24 cellular contexts compared by ENCODE assay signal in the genomic region with DNA sequence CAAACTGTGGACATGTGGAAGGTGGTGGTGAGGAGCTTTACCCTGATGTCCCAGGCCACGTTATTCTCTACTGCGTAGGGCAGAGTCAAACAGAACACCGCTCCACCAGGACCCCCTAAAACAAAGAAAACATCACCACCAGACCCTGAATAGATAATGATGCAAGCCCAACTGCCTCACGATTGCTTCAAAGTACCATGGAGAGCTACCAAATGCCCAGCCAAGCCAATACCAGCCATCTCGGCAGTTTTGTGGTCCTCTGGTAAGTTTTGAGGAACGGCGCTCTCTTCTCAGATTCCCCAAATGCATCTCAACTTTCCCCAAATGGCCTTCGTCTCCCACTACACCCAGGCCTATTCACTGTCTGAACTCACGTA. TPM values are rescaled to one million over a fixed set of nuclear protein-coding genes. Genes with fewer than 3 reads are reported as not detected.
DNase-seq lines count a peak whose midpoint lies in the region; ATAC-seq and TF ChIP-seq lines count a peak whose summit lies in the region.
"Had no signal": no experiment of that assay in that cellular context is flagged by ENCODE, and none has a peak within 500 bp of the region (broad histone marks: within the 10 kb centered on the region; RNA-seq: fewer than 3 reads in every experiment).

No MANE protein-coding gene starts in this region.

- peaks cover 31% of the 10 kb centered on the region for H3K36me3 Mint-ChIP-seq in activated CD4-positive, alpha-beta T cell treated with anti-CD3 and anti-CD28 coated beads, Interleukin-2, amount 10 ng/mL, durations not matched to agents 24 days and 14 days (ENCODE audit: low read depth)
- H3K36me3 Mint-ChIP-seq in CD8-positive, alpha-beta T cell: peaks cover 62% of the 10 kb centered on the region
- H3K36me3 Mint-ChIP-seq in activated naive CD8-positive, alpha-beta T cell treated with anti-CD3 and anti-CD28 coated beads, Interleukin-2, amount 10 ng/mL, durations not matched to agents 7 days and 5 days: peaks cover 23% of the 10 kb centered on the region
- no peaks in the 10 kb centered on the region for H3K36me3 Mint-ChIP-seq in neural crest cell (ENCODE audit: low read depth)

- no peaks in the 10 kb centered on the region for H3K9me3 ChIP-seq in CD8-positive, alpha-beta T cell (ENCODE audit: low read length)
- H3K9me3 ChIP-seq: body of pancreas, neutrophil, vagina had no signal

- H3K27ac ChIP-seq in CD8-positive, alpha-beta T cell (ENCODE audit: low read depth, low read length): no peak overlapping the region
- H3K27ac ChIP-seq in caudate nucleus (ENCODE audit: low read depth, low read length): no peak overlapping the region
- H3K27ac ChIP-seq: neutrophil, vagina had no signal

- no peaks in the 10 kb centered on the region for H3K9me3 Mint-ChIP-seq in activated CD4-positive, alpha-beta T cell treated with anti-CD3 and anti-CD28 coated beads, Interleukin-2, amount 10 ng/mL, durations not matched to agents 24 days and 14 days
- no peaks in the 10 kb centered on the region for H3K9me3 Mint-ChIP-seq in CD8-positive, alpha-beta T cell
- H3K9me3 Mint-ChIP-seq in activated naive CD8-positive, alpha-beta T cell treated with anti-CD3 and anti-CD28 coated beads, Interleukin-2, amount 10 ng/mL, durations not matched to agents 7 days and 5 days: no peaks in the 10 kb centered on the region
- no peaks in the 10 kb centered on the region for H3K9me3 Mint-ChIP-seq in neural crest cell
- H3K9me3 Mint-ChIP-seq: HFFc6 had no signal

- no peak for DNase-seq in activated CD4-positive, alpha-beta T cell treated with anti-CD3 and anti-CD28 coated beads, Interleukin-2, amount 10 ng/mL, durations not matched to agents 24 days and 14 days
- no peak for DNase-seq in activated CD4-positive, alpha-beta T cell treated with anti-CD3 and anti-CD28 coated beads, Interleukin-2, amount 50 U/mL, for 4 hours
- no peak for DNase-seq in CD8-positive, alpha-beta T cell
- no peak for DNase-seq in activated naive CD8-positive, alpha-beta T cell treated with anti-CD3 and anti-CD28 coated beads, Interleukin-2, amount 10 ng/mL, durations not matched to agents 7 days and 5 days
- DNase-seq in neural crest cell (ENCODE audit: low read depth, low spot score) (no peak), caudate nucleus (lab: John Stamatoyannopoulos, UW) (no peak), cardiac septum (ENCODE audit: low spot score) (no peak), NCI-H2107 treated with DMSO at 0.1 percent for 48 hours (lab: John Stamatoyannopoulos, UW; ENCODE audit: unreplicated experiment) (no peak)
- DNase-seq: 8988T; activated CD4-positive, alpha-beta T cell treated with anti-CD3 and anti-CD28 coated beads, Interleukin-2, amount 50 U/mL, for 1 hour; activated T-cell treated with anti-CD3 and anti-CD28 coated beads for 4 hours; body of pancreas; cortex of kidney; EL; HFFc6; MM.1S; NCI-H2171 treated with DMSO at 0.1 percent for 48 hours; NCI-H82; retina; stimulated activated CD4-positive, alpha-beta T cell treated with anti-CD3 and anti-CD28 coated beads, Interleukin-12 subunit alpha, Interleukin-12 subunit beta, amount 100 ng/mL, for 4 hours had no signal

- no peak for TF ChIP-seq CTCF in CD8-positive, alpha-beta T cell (IDR thresholded peaks at IDR 0.05)
- TF ChIP-seq CTCF in neural crest cell (conservative IDR thresholded peaks at IDR 0.05): no peak

- no peaks in the 10 kb centered on the region for H3K27me3 Mint-ChIP-seq in activated CD4-positive, alpha-beta T cell treated with anti-CD3 and anti-CD28 coated beads, Interleukin-2, amount 10 ng/mL, durations not matched to agents 24 days and 14 days
- H3K27me3 Mint-ChIP-seq in CD8-positive, alpha-beta T cell (ENCODE audit: low read depth): no peaks in the 10 kb centered on the region
- H3K27me3 Mint-ChIP-seq in activated naive CD8-positive, alpha-beta T cell treated with anti-CD3 and anti-CD28 coated beads, Interleukin-2, amount 10 ng/mL, durations not matched to agents 7 days and 5 days: no peaks in the 10 kb centered on the region
- H3K27me3 Mint-ChIP-seq in neural crest cell (ENCODE audit: low read depth): no peaks in the 10 kb centered on the region
- H3K27me3 Mint-ChIP-seq: B cell had no signal

- peak overlapping the region; percentile 22 for H3K27ac Mint-ChIP-seq in activated CD4-positive, alpha-beta T cell treated with anti-CD3 and anti-CD28 coated beads, Interleukin-2, amount 10 ng/mL, durations not matched to agents 24 days and 14 days
- H3K27ac Mint-ChIP-seq in CD8-positive, alpha-beta T cell: peak overlapping the region; percentile 55
- peak overlapping the region; percentile 20 for H3K27ac Mint-ChIP-seq in activated naive CD8-positive, alpha-beta T cell treated with anti-CD3 and anti-CD28 coated beads, Interleukin-2, amount 10 ng/mL, durations not matched to agents 7 days and 5 days
- no peak overlapping the region for H3K27ac Mint-ChIP-seq in neural crest cell (ENCODE audit: unreplicated experiment)
- H3K27ac Mint-ChIP-seq: B cell, HFFc6 had no signal

- H3K4me3 Mint-ChIP-seq in activated CD4-positive, alpha-beta T cell treated with anti-CD3 and anti-CD28 coated beads, Interleukin-2, amount 10 ng/mL, durations not matched to agents 24 days and 14 days: no peak overlapping the region
- no peak overlapping the region for H3K4me3 Mint-ChIP-seq in CD8-positive, alpha-beta T cell
- H3K4me3 Mint-ChIP-seq in activated naive CD8-positive, alpha-beta T cell treated with anti-CD3 and anti-CD28 coated beads, Interleukin-2, amount 10 ng/mL, durations not matched to agents 7 days and 5 days: no peak overlapping the region
- H3K4me3 Mint-ChIP-seq in neural crest cell: peak overlapping the region; percentile 38
- H3K4me3 Mint-ChIP-seq: B cell, HFFc6 had no signal

- H3K27me3 ChIP-seq in CD8-positive, alpha-beta T cell (ENCODE audit: insufficient read depth, low read length): no peaks in the 10 kb centered on the region
- H3K27me3 ChIP-seq: body of pancreas, neutrophil, vagina had no signal

- peaks cover 59% of the 10 kb centered on the region for H3K4me1 Mint-ChIP-seq in activated CD4-positive, alpha-beta T cell treated with anti-CD3 and anti-CD28 coated beads, Interleukin-2, amount 10 ng/mL, durations not matched to agents 24 days and 14 days
- peaks cover 85% of the 10 kb centered on the region for H3K4me1 Mint-ChIP-seq in CD8-positive, alpha-beta T cell (ENCODE audit: low read depth)
- H3K4me1 Mint-ChIP-seq in activated naive CD8-positive, alpha-beta T cell treated with anti-CD3 and anti-CD28 coated beads, Interleukin-2, amount 10 ng/mL, durations not matched to agents 7 days and 5 days: peaks cover 57% of the 10 kb centered on the region
- peaks cover 48% of the 10 kb centered on the region for H3K4me1 Mint-ChIP-seq in neural crest cell

- intact Hi-C loops in activated CD4-positive, alpha-beta T cell treated with anti-CD3 and anti-CD28 coated beads, Interleukin-2, amount 10 ng/mL, durations not matched to agents 24 days and 14 days (cut with micrococcal nuclease): no loop called here
- intact Hi-C loops in CD8-positive, alpha-beta T cell (cut with DNase I, micrococcal nuclease): loop anchor here in 1 of 2 experiments (10.0 kb wide), 1 partner anchor 402 kb away; a partner anchor contains a TSS
- intact Hi-C loops in cardiac septum (cut with DNase I): no loop called here

- no peak overlapping the region for H3K4me3 ChIP-seq in CD8-positive, alpha-beta T cell (ENCODE audit: low read depth, low read length)
- H3K4me3 ChIP-seq: body of pancreas, vagina had no signal

- CTCF ChIA-PET in CD8-positive, alpha-beta T cell (lab: Charles Lee): interaction anchor here (1.9 to 4.3 kb wide), 4 partner anchors 9 to 50 kb away, joined by 5 to 30 read pairs (median 16); no protein-coding TSS in a partner anchor

- H3K36me3 ChIP-seq in CD8-positive, alpha-beta T cell (ENCODE audit: insufficient read depth, low read length): peaks cover 13% of the 10 kb centered on the region
- H3K36me3 ChIP-seq: vagina had no signal

- POLR2A ChIA-PET in CD8-positive, alpha-beta T cell (lab: Charles Lee): interaction anchor here (1.0 to 1.8 kb wide), 2 partner anchors 8 to 10 kb away, joined by 4 to 5 read pairs; no protein-coding TSS in a partner anchor
- POLR2A ChIA-PET in activated naive CD8-positive, alpha-beta T cell treated with anti-CD3 and anti-CD28 coated beads, Interleukin-2, amount 10 ng/mL, durations not matched to agents 7 days and 5 days (lab: Charles Lee): interaction anchor here (1.9 kb wide), 1 partner anchor 10 kb away, joined by 5 read pairs; no protein-coding TSS in a partner anchor

- ATAC-seq in CD8-positive, alpha-beta T cell: no peak
- no peak for ATAC-seq in activated naive CD8-positive, alpha-beta T cell treated with anti-CD3 and anti-CD28 coated beads, Interleukin-2, amount 10 ng/mL, durations not matched to agents 7 days and 5 days (ENCODE audit: low read depth)
- ATAC-seq: body of pancreas, Right ventricle myocardium inferior had no signal

- H3K4me1 ChIP-seq in CD8-positive, alpha-beta T cell (ENCODE audit: insufficient read depth, low read length): peaks cover 90% of the 10 kb centered on the region

RNA-seq across cellular contexts. Expression of a gene that starts 5.6 kb away (rescaled TPM):
- 105 and 114 TPM in 2 replicates for total RNA-seq in activated CD4-positive, alpha-beta T cell treated with anti-CD3 and anti-CD28 coated beads, Interleukin-2, amount 10 ng/mL, durations not matched to agents 24 days and 14 days
- total RNA-seq in CD8-positive, alpha-beta T cell: 100 to 1,000 TPM; 109 to 118 TPM
- 100 to 1,000 TPM; 104 to 108 TPM for total RNA-seq in activated naive CD8-positive, alpha-beta T cell treated with anti-CD3 and anti-CD28 coated beads, Interleukin-2, amount 10 ng/mL, durations not matched to agents 7 days and 5 days
- 121 and 122 TPM in 2 replicates for total RNA-seq in neural crest cell
- 49.0 TPM for total RNA-seq in cardiac septum

RNA-seq across cellular contexts. Expression of a gene that starts 58.3 kb away (rescaled TPM):
- 4.0 and 4.1 TPM in 2 replicates for total RNA-seq in activated CD4-positive, alpha-beta T cell treated with anti-CD3 and anti-CD28 coated beads, Interleukin-2, amount 10 ng/mL, durations not matched to agents 24 days and 14 days
- 10 to 100 TPM; 28.0 to 33.1 TPM for total RNA-seq in CD8-positive, alpha-beta T cell
- total RNA-seq in activated naive CD8-positive, alpha-beta T cell treated with anti-CD3 and anti-CD28 coated beads, Interleukin-2, amount 10 ng/mL, durations not matched to agents 7 days and 5 days: 10 to 100 TPM; 25.0 to 28.8 TPM
- total RNA-seq in neural crest cell (1.6 and 2.6 TPM in 2 replicates), cardiac septum (2.7 TPM)
